Comparison of ENCODE assay signal across 8 cellular contexts in genomic region chr11:65961267-65962135, GRCh38. TPM values are rescaled to one million over a fixed set of nuclear protein-coding genes. Genes with fewer than 3 reads are reported as not detected.
A peak's percentile ranks its signal among the peaks of the same experiment; 100 is the strongest.
DNase-seq lines count a peak whose midpoint lies in the region; ATAC-seq and TF ChIP-seq lines count a peak whose summit lies in the region.

SART1 (plus strand) TSS chr11:65961734; CDS start chr11:65961781, 47 bp downstream.

- H3K9me3 ChIP-seq in DND-41 (ENCODE audit: insufficient read depth, low read length, severe bottlenecking) = no peaks in the 10 kb centered on the region
- H3K9me3 ChIP-seq in GM23248 (ENCODE audit: low read depth) = no peaks in the 10 kb centered on the region
- no peaks in the 10 kb centered on the region for H3K9me3 ChIP-seq in esophagus squamous epithelium

- no peaks in the 10 kb centered on the region for H3K27me3 Mint-ChIP-seq in activated T-helper 1 cell treated with anti-CD3 and anti-CD28 coated beads, Interleukin-12 subunit alpha, Interleukin-12 subunit beta, Interleukin-2, Interleukin-4 antibody, amounts not matched to agents 30 ng/mL and 10 ng/mL and 1 ng/mL, durations not matched to agents 14 hours and 24 hours and 36 hours (ENCODE audit: insufficient read depth)

- H3K27ac Mint-ChIP-seq in activated T-helper 1 cell treated with anti-CD3 and anti-CD28 coated beads, Interleukin-12 subunit alpha, Interleukin-12 subunit beta, Interleukin-2, Interleukin-4 antibody, amounts not matched to agents 30 ng/mL and 10 ng/mL and 1 ng/mL, durations not matched to agents 14 hours and 24 hours and 36 hours = peak within 1 kb of the TSS; percentile 99

- in situ Hi-C loops in GM23248 (cut with MboI) = no loop called here

- peak within 1 kb of the TSS; percentile 79 to 100 for H3K4me3 ChIP-seq in DND-41 (ENCODE audit: low read depth in 1 of 2, low read length in 2 of 2)
- peak within 1 kb of the TSS; percentile 88 for H3K4me3 ChIP-seq in GM23248
- peak within 1 kb of the TSS; percentile 72 for H3K4me3 ChIP-seq in LNCaP clone FGC (ENCODE audit: low read depth, low read length)
- peak within 1 kb of the TSS; percentile 64 to 98 (median 86) for H3K4me3 ChIP-seq in esophagus squamous epithelium

- TF ChIP-seq CTCF in DND-41 (IDR thresholded peaks at IDR 0.05; ENCODE audit: borderline replicate concordance, extremely low read depth, low read length, poor library complexity, severe bottlenecking) (no peak), LNCaP clone FGC (IDR thresholded peaks at IDR 0.05; ENCODE audit: control insufficient read depth, extremely low read depth, insufficient read depth) (no peak), esophagus squamous epithelium (IDR thresholded peaks at IDR 0.05) (peak in 1 of 6 experiments; percentile 42)

- peaks cover 36% of the 10 kb centered on the region for H3K4me1 ChIP-seq in DND-41 (ENCODE audit: insufficient read depth, low read length)
- H3K4me1 ChIP-seq in GM23248 (ENCODE audit: insufficient read depth) = peaks cover 17% of the 10 kb centered on the region
- H3K4me1 ChIP-seq in esophagus squamous epithelium = peaks cover 17 to 33% (median 24%) of the 10 kb centered on the region in 3 donors

- no peaks in the 10 kb centered on the region for H3K27me3 ChIP-seq in DND-41 (ENCODE audit: insufficient read depth, low read length, poor library complexity)
- H3K27me3 ChIP-seq in GM23248 (replicated peaks; ENCODE audit: insufficient read depth) = no peaks in the 10 kb centered on the region
- H3K27me3 ChIP-seq in esophagus squamous epithelium = no peaks in the 10 kb centered on the region

- peak within 1 kb of the TSS; percentile 98 for H3K4me3 Mint-ChIP-seq in activated T-helper 1 cell treated with anti-CD3 and anti-CD28 coated beads, Interleukin-12 subunit alpha, Interleukin-12 subunit beta, Interleukin-2, Interleukin-4 antibody, amounts not matched to agents 30 ng/mL and 10 ng/mL and 1 ng/mL, durations not matched to agents 14 hours and 24 hours and 36 hours

- H3K27ac ChIP-seq in DND-41 (ENCODE audit: low read length) = peak within 1 kb of the TSS; percentile 100
- peak within 1 kb of the TSS; percentile 88 for H3K27ac ChIP-seq in GM23248
- H3K27ac ChIP-seq in esophagus squamous epithelium = peak within 1 kb of the TSS; percentile 86 to 95 (median 94)

- DNase-seq in DND-41 = peak; percentile 99
- peak; percentile 99 for DNase-seq in GM23248
- peak; percentile 86 for DNase-seq in LNCaP clone FGC (ENCODE audit: low read depth)
- DNase-seq in RPMI8226 = peak; percentile 99
- peak; percentile 94 for DNase-seq in activated T-helper 1 cell treated with anti-CD3 and anti-CD28 coated beads, Interleukin-12 subunit alpha, Interleukin-12 subunit beta, Interleukin-2, Interleukin-4 antibody, amounts not matched to agents 30 ng/mL and 10 ng/mL and 1 ng/mL, durations not matched to agents 14 hours and 24 hours and 36 hours (ENCODE audit: low spot score)
- DNase-seq in esophagus squamous epithelium (lab: John Stamatoyannopoulos, UW) = peak; percentile 87
- peak; percentile 99 for DNase-seq in myocyte (ENCODE audit: low read depth)
- peak; percentile 94 to 96 for DNase-seq in stimulated activated CD8-positive, alpha-beta memory T cell treated with anti-CD3 and anti-CD28 coated beads, Interleukin-7, amount 100 ng/mL, for 4 hours (ENCODE audit: low read depth in 2 of 2)

- H2AFZ ChIP-seq in DND-41 (ENCODE audit: low read depth, low read length) = peak within 1 kb of the TSS; percentile 100
- peak within 1 kb of the TSS; percentile 94 for H2AFZ ChIP-seq in GM23248

- H3K9me2 ChIP-seq in GM23248 (ENCODE audit: insufficient read depth) = no peaks in the 10 kb centered on the region

- H3K36me3 Mint-ChIP-seq in activated T-helper 1 cell treated with anti-CD3 and anti-CD28 coated beads, Interleukin-12 subunit alpha, Interleukin-12 subunit beta, Interleukin-2, Interleukin-4 antibody, amounts not matched to agents 30 ng/mL and 10 ng/mL and 1 ng/mL, durations not matched to agents 14 hours and 24 hours and 36 hours (ENCODE audit: low read depth) = peaks cover 35% of the 10 kb centered on the region

- TF ChIP-seq POLR2A in esophagus squamous epithelium (IDR thresholded peaks at IDR 0.05) = peak in 2 of 4 donors; percentile 53 to 75

- ATAC-seq in DND-41 (ENCODE audit: insufficient read depth, low read depth) = peak; percentile 93

- H3K36me3 ChIP-seq in DND-41 (ENCODE audit: insufficient read depth, low read length) = peaks cover 34% of the 10 kb centered on the region
- 0 out of 2 replicates have a peak, but pooled peaks cover 11% of the 10 kb centered on the region for H3K36me3 ChIP-seq in GM23248 (ENCODE audit: low read depth)
- peaks cover 22 to 28% (median 24%) of the 10 kb centered on the region in 3 donors for H3K36me3 ChIP-seq in esophagus squamous epithelium

- H3K4me1 Mint-ChIP-seq in activated T-helper 1 cell treated with anti-CD3 and anti-CD28 coated beads, Interleukin-12 subunit alpha, Interleukin-12 subunit beta, Interleukin-2, Interleukin-4 antibody, amounts not matched to agents 30 ng/mL and 10 ng/mL and 1 ng/mL, durations not matched to agents 14 hours and 24 hours and 36 hours (ENCODE audit: low read depth) = peaks cover 40% of the 10 kb centered on the region

- H3K9ac ChIP-seq in DND-41 (ENCODE audit: low read depth, low read length) = peak within 1 kb of the TSS; percentile 100
- peak within 1 kb of the TSS; percentile 97 for H3K9ac ChIP-seq in GM23248

- no peaks in the 10 kb centered on the region for H3K9me3 Mint-ChIP-seq in activated T-helper 1 cell treated with anti-CD3 and anti-CD28 coated beads, Interleukin-12 subunit alpha, Interleukin-12 subunit beta, Interleukin-2, Interleukin-4 antibody, amounts not matched to agents 30 ng/mL and 10 ng/mL and 1 ng/mL, durations not matched to agents 14 hours and 24 hours and 36 hours

- H4K20me1 ChIP-seq in DND-41 (ENCODE audit: insufficient read depth, low read length) (peaks cover 40% of the 10 kb centered on the region), GM23248 (ENCODE audit: insufficient read depth) (no peaks in the 10 kb centered on the region)

- H3K79me2 ChIP-seq in DND-41 (ENCODE audit: insufficient read depth, low read length) (peaks cover 54% of the 10 kb centered on the region), GM23248 (ENCODE audit: insufficient read depth) (peaks cover 47% of the 10 kb centered on the region)

- intact Hi-C loops in activated T-helper 1 cell treated with anti-CD3 and anti-CD28 coated beads, Interleukin-12 subunit alpha, Interleukin-12 subunit beta, Interleukin-2, Interleukin-4 antibody, amounts not matched to agents 30 ng/mL and 10 ng/mL and 1 ng/mL, durations not matched to agents 14 hours and 24 hours and 36 hours (cut with micrococcal nuclease) = loop anchor here (1.0 to 5.0 kb wide), 9 partner anchors 28 to 346 kb away; partner anchors contain the start of genes BANF1, C11orf68, DRAP1 and EIF1AD
- intact Hi-C loops in esophagus squamous epithelium (cut with DNase I) = no loop called here

- H3K4me2 ChIP-seq in DND-41 (ENCODE audit: insufficient read depth, low read length) (peak within 1 kb of the TSS; percentile 84), GM23248 (ENCODE audit: unreplicated experiment) (peak within 1 kb of the TSS; percentile 100)

- WGBS in GM23248 (ENCODE audit: low coverage in 1 of 2, low lambda C conversion rate in 2 of 2, missing lambda C conversion rate in 2 of 2), 2 experiments = 0 to 1% methylated on average over 52 to 92 of the region's 96 CpGs
- 0 to 1% methylated on average over 14 to 28 of the region's 96 CpGs for WGBS in esophagus squamous epithelium, 2 donors

- H3F3A ChIP-seq in GM23248 (ENCODE audit: insufficient read depth) = no peaks in the 10 kb centered on the region

RNA-seq across cellular contexts. Expression of gene SART1, which starts in this region (rescaled TPM):
- total RNA-seq in GM23248 (2014; rRNA removed; shearing (Covaris generic)) = 27.7 and 38.3 TPM in 2 replicates
- 43.4 and 48.6 TPM in 2 replicates for polyA plus RNA-seq in GM23248 (2016; fragmentation: Nextera tagmentation; extraction: Ambion mirVana)
- 110 TPM in 2 replicates for total RNA-seq in activated T-helper 1 cell treated with anti-CD3 and anti-CD28 coated beads, Interleukin-12 subunit alpha, Interleukin-12 subunit beta, Interleukin-2, Interleukin-4 antibody, amounts not matched to agents 30 ng/mL and 10 ng/mL and 1 ng/mL, durations not matched to agents 14 hours and 24 hours and 36 hours
- 10 to 100 TPM; 27.6 to 35.0 (median 33.1) TPM for total RNA-seq in esophagus squamous epithelium
- 32.3 and 39.2 TPM in 2 replicates for total RNA-seq in myocyte
- polyA plus RNA-seq in myocyte (2012) = 50.3 TPM

Comparison
In these comparisons a context has a peak if more than half of its experiments do, and no peak if none do; other contexts are left out.
1. Peak in every context shown above with its lines: DNase-seq, ATAC-seq, H3K4me3 ChIP-seq and H3K27ac ChIP-seq.